In genomic region chr9:124453586-124454191, GRCh38 we compare ENCODE assay signal across 15 cellular contexts. TPM values are rescaled to one million over a fixed set of nuclear protein-coding genes. Genes with fewer than 3 reads are reported as not detected.
DNase-seq lines count a peak whose midpoint lies in the region; ATAC-seq and TF ChIP-seq lines count a peak whose summit lies in the region.
"Had no signal": no experiment of that assay in that cellular context is flagged by ENCODE, and none has a peak within 500 bp of the region (broad histone marks: within the 10 kb centered on the region; RNA-seq: fewer than 3 reads in every experiment).

No MANE protein-coding gene starts in this region.

- POLR2A ChIA-PET in WTC11 (lab: Charles Lee) = interaction anchor here (1.1 kb wide), 1 partner anchor 24 kb away, joined by 4 read pairs; no protein-coding TSS in a partner anchor
- POLR2A ChIA-PET in SK-N-SH (lab: Yijun Ruan, JAX) = no interaction called here

- no peak for TF ChIP-seq EP300 in SK-N-SH (IDR thresholded peaks at IDR 0.05; ENCODE audit: borderline replicate concordance in 1 of 2, low read depth in 1 of 2, low read length in 1 of 2)

- no peak overlapping the region for H3K4me3 ChIP-seq in aorta (ENCODE audit: low read length in 2 of 2)
- no peak overlapping the region for H3K4me3 ChIP-seq in SK-N-SH (ENCODE audit: low read depth in 2 of 2, low read length in 1 of 2)

- H3K79me2 ChIP-seq in SK-N-SH (ENCODE audit: insufficient read depth) = no peaks in the 10 kb centered on the region

- intact Hi-C loops in aorta (cut with DNase I) = no loop called here

- H3K9me2 ChIP-seq in SK-N-SH = no peaks in the 10 kb centered on the region

- no peak for TF ChIP-seq RAD21 in SK-N-SH (IDR thresholded peaks at IDR 0.05; ENCODE audit: low read length)

- no peaks in the 10 kb centered on the region for H3K4me1 ChIP-seq in aorta (ENCODE audit: control insufficient read depth in 1 of 2, insufficient read depth in 2 of 2, low read length in 2 of 2)
- H3K4me1 ChIP-seq in SK-N-SH (ENCODE audit: control insufficient read depth in 1 of 2, insufficient read depth in 2 of 2, low read depth in 1 of 2, low read length in 1 of 2) = peaks cover 0 to 12% of the 10 kb centered on the region in 2 experiments; a peak in 1 of 4 replicates
- H3K4me1 ChIP-seq: BE2C had no signal

- peak; percentile 14 for DNase-seq in stimulated activated naive CD8-positive, alpha-beta T cell treated with anti-CD3 and anti-CD28 coated beads, Interleukin-15, Interleukin-2, amounts not matched to agents 100 U/mL and 50 U/mL, for 24 hours
- no peak for DNase-seq in stimulated activated naive CD8-positive, alpha-beta T cell treated with anti-CD3 and anti-CD28 coated beads, Interleukin-15, amount 100 ng/mL, for 72 hours
- DNase-seq in WTC11 (ENCODE audit: low spot score) (peak; percentile 86), iPS-NIHi11 (ENCODE audit: low spot score) (peak; percentile 86), aorta (peak; percentile 42 to 66), SK-N-SH (no peak), RPMI8226 (no peak), cerebellar cortex (ENCODE audit: low spot score) (no peak)
- DNase-seq: BE2C, NCI-H187 treated with DMSO at 0.1 percent for 48 hours had no signal

- no peaks in the 10 kb centered on the region for H3K9me3 ChIP-seq in aorta (ENCODE audit: control insufficient read depth, low read length)
- H3K9me3 ChIP-seq in SK-N-SH = no peaks in the 10 kb centered on the region
- H3K9me3 ChIP-seq: BE2C had no signal

- WGBS in aorta, 2 donors = 19 to 26% methylated on average over 34 to 35 of the region's 35 CpGs
- 80% methylated on average over 25 of the region's 35 CpGs for WGBS in SK-N-SH (ENCODE audit: low lambda C conversion rate)

- H3K27me3 ChIP-seq in aorta (ENCODE audit: control insufficient read depth in 1 of 2, insufficient read depth in 2 of 2, low read length in 1 of 2) = no peaks in the 10 kb centered on the region
- no peaks in the 10 kb centered on the region for H3K27me3 ChIP-seq in SK-N-SH (ENCODE audit: insufficient read depth)

- no peaks in the 10 kb centered on the region for H3K9me3 Mint-ChIP-seq in stimulated activated naive CD8-positive, alpha-beta T cell treated with anti-CD3 and anti-CD28 coated beads, Interleukin-15, amount 100 ng/mL, for 72 hours
- H3K9me3 Mint-ChIP-seq in WTC11 = no peaks in the 10 kb centered on the region
- H3K9me3 Mint-ChIP-seq: natural killer cell treated with Interleukin-12 subunit alpha and Interleukin-12 subunit beta and Interleukin-15 and Interleukin-18, amount 100 ng/mL, for 72 hours had no signal

- no peak overlapping the region for H2AFZ ChIP-seq in SK-N-SH (ENCODE audit: low read depth)

- peaks cover 14% of the 10 kb centered on the region for H3K4me1 Mint-ChIP-seq in stimulated activated naive CD8-positive, alpha-beta T cell treated with anti-CD3 and anti-CD28 coated beads, Interleukin-15, amount 100 ng/mL, for 72 hours
- H3K4me1 Mint-ChIP-seq in WTC11 = peaks cover 26% of the 10 kb centered on the region

- H3K4me3 Mint-ChIP-seq in stimulated activated naive CD8-positive, alpha-beta T cell treated with anti-CD3 and anti-CD28 coated beads, Interleukin-15, amount 100 ng/mL, for 72 hours = no peak overlapping the region
- H3K4me3 Mint-ChIP-seq in WTC11 = peak overlapping the region; percentile 45; the same call in 1 of the 2 replicates
- H3K4me3 Mint-ChIP-seq: natural killer cell treated with Interleukin-12 subunit alpha and Interleukin-12 subunit beta and Interleukin-15 and Interleukin-18, amount 100 ng/mL, for 72 hours had no signal

- ATAC-seq in stimulated activated naive CD8-positive, alpha-beta T cell treated with anti-CD3 and anti-CD28 coated beads, Interleukin-15, Interleukin-2, amounts not matched to agents 100 U/mL and 50 U/mL, for 24 hours = no peak
- ATAC-seq in stimulated activated naive CD8-positive, alpha-beta T cell treated with anti-CD3 and anti-CD28 coated beads, Interleukin-15, amount 100 ng/mL, for 72 hours = no peak
- peak; percentile 61 for ATAC-seq in WTC11
- no peak for ATAC-seq in aorta (ENCODE audit: low FRiP score)
- ATAC-seq: natural killer cell treated with Interleukin-12 subunit alpha and Interleukin-12 subunit beta and Interleukin-15 and Interleukin-18, amount 100 ng/mL, for 72 hours had no signal

- H3K27ac ChIP-seq in aorta (ENCODE audit: low read depth in 1 of 2, low read length in 2 of 2) (no peak overlapping the region), SK-N-SH (ENCODE audit: low read depth in 2 of 2, low read length in 1 of 2) (no peak overlapping the region)
- H3K27ac ChIP-seq: epithelial cell of prostate had no signal

- peaks cover 43% of the 10 kb centered on the region for H3K27me3 Mint-ChIP-seq in stimulated activated naive CD8-positive, alpha-beta T cell treated with anti-CD3 and anti-CD28 coated beads, Interleukin-15, amount 100 ng/mL, for 72 hours
- peaks cover 38% of the 10 kb centered on the region for H3K27me3 Mint-ChIP-seq in WTC11 (ENCODE audit: low read depth)

- H3K4me2 ChIP-seq in SK-N-SH = no peak overlapping the region

- H3K9ac ChIP-seq in SK-N-SH = no peak overlapping the region

- H3K36me3 ChIP-seq in aorta (ENCODE audit: control insufficient read depth in 1 of 2, insufficient read depth in 2 of 2, low read length in 1 of 2) (no peaks in the 10 kb centered on the region), SK-N-SH (replicated peaks in 1 of 2; ENCODE audit: control insufficient read depth in 1 of 2, insufficient read depth in 2 of 2, low read length in 1 of 2) (no peaks in the 10 kb centered on the region)
- H3K36me3 ChIP-seq: BE2C had no signal

- H3K36me3 Mint-ChIP-seq in WTC11 = no peaks in the 10 kb centered on the region
- H3K36me3 Mint-ChIP-seq: natural killer cell treated with Interleukin-12 subunit alpha and Interleukin-12 subunit beta and Interleukin-15 and Interleukin-18, amount 100 ng/mL, for 72 hours had no signal

- no peaks in the 10 kb centered on the region for H3F3A ChIP-seq in SK-N-SH (replicated peaks; ENCODE audit: insufficient read depth)

- H4K20me1 ChIP-seq in SK-N-SH (ENCODE audit: insufficient read depth) = no peaks in the 10 kb centered on the region

- CTCF ChIA-PET in WTC11 (lab: Charles Lee) (interaction anchor here (0.6 to 2.0 kb wide), 16 partner anchors 21 to 402 kb away, joined by 3 to 9 read pairs (median 4); partner anchors contain the start of gene PSMB7), SK-N-SH (lab: Yijun Ruan, JAX) (interaction anchor here (0.9 to 1.1 kb wide), 2 partner anchors 34 to 58 kb away, joined by 3 to 5 read pairs; no protein-coding TSS in a partner anchor)

- no peak for TF ChIP-seq CTCF in WTC11 (IDR thresholded peaks at IDR 0.05)
- no peak for TF ChIP-seq CTCF in SK-N-SH (IDR thresholded peaks at IDR 0.05)

- no peak overlapping the region for H3K27ac Mint-ChIP-seq in stimulated activated naive CD8-positive, alpha-beta T cell treated with anti-CD3 and anti-CD28 coated beads, Interleukin-15, amount 100 ng/mL, for 72 hours
- no peak overlapping the region for H3K27ac Mint-ChIP-seq in WTC11
- H3K27ac Mint-ChIP-seq: natural killer cell treated with Interleukin-12 subunit alpha and Interleukin-12 subunit beta and Interleukin-15 and Interleukin-18, amount 100 ng/mL, for 72 hours had no signal

TF ChIP-seq in SK-N-SH, 30 proteins besides CTCF, POLR2A, EP300 and RAD21 (continues in another document):
- TF ChIP-seq, protein P1, sequence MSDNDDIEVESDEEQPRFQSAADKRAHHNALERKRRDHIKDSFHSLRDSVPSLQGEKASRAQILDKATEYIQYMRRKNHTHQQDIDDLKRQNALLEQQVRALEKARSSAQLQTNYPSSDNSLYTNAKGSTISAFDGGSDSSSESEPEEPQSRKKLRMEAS (IDR thresholded peaks at IDR 0.05; ENCODE audit: low read depth) = no peak
- TF ChIP-seq CHD2 (IDR thresholded peaks at IDR 0.05; ENCODE audit: low read length, partially characterized antibody) (no peak), JUND (IDR thresholded peaks at IDR 0.05) (no peak), FOSL2 (IDR thresholded peaks at IDR 0.05; ENCODE audit: borderline replicate concordance, low read depth) (no peak), NRF1 (IDR thresholded peaks at IDR 0.05; ENCODE audit: low read depth, low read length) (no peak), TCF12 (IDR thresholded peaks at IDR 0.05) (no peak), GATA2 (CRISPR knock-in tag; IDR thresholded peaks at IDR 0.05) (no peak), FOXM1 (IDR thresholded peaks at IDR 0.05; ENCODE audit: low read depth) (no peak), RXRA (IDR thresholded peaks at IDR 0.05; ENCODE audit: borderline replicate concordance, low read depth) (no peak), FOXJ3 (CRISPR knock-in tag; IDR thresholded peaks at IDR 0.05) (no peak), RCOR1 (IDR thresholded peaks at IDR 0.05; ENCODE audit: low read length) (no peak), PBX3 (IDR thresholded peaks at IDR 0.05) (no peak)

RNA-seq across cellular contexts. Expression of gene ADGRD2, which starts 3.4 kb away (rescaled TPM):
- total RNA-seq in WTC11 (2021) (0.61 to 1.6 TPM (median 1.3 TPM) in 3 replicates), aorta (not detected)
- polyA plus RNA-seq in aorta (not detected), SK-N-SH (2012; rRNA removed) (0.05 and 0.10 TPM in 2 replicates)
- not detected in 2 replicates for polyA plus RNA-seq in SK-N-SH (2012; cell fraction: cytosol; rRNA removed)
- 0.11 and 0.31 TPM in 2 replicates for polyA plus RNA-seq in SK-N-SH (2012; cell fraction: nucleus; rRNA removed)
- total RNA-seq: astrocyte; natural killer cell treated with Interleukin-12 subunit alpha and Interleukin-12 subunit beta and Interleukin-15 and Interleukin-18, amount 100 ng/mL, for 72 hours; skeletal muscle tissue; T-helper 2 cell treated with Interferon-gamma antibody and Interleukin-4, amounts not matched to agents 100 ng/mL and 5 ng/mL, for 36 hours had no signal

RNA-seq across cellular contexts. Expression of gene PSMB7, which starts 38.4 kb away (rescaled TPM):
- 160 to 187 TPM (median 164 TPM) in 3 replicates for total RNA-seq in WTC11 (2021)
- total RNA-seq in aorta = 10 to 100 TPM; 75.9 to 83.5 TPM
- polyA plus RNA-seq in aorta = 100 to 1,000 TPM in 1 of 2 donors, 10 to 100 TPM in 1; 96.8 to 153 TPM
- 357 and 484 TPM in 2 replicates for polyA plus RNA-seq in SK-N-SH (2012; rRNA removed)
- 361 and 420 TPM in 2 replicates for polyA plus RNA-seq in SK-N-SH (2012; cell fraction: cytosol; rRNA removed)
- polyA plus RNA-seq in SK-N-SH (2012; cell fraction: nucleus; rRNA removed) = 150 and 232 TPM in 2 replicates

RNA-seq across cellular contexts. Expression of gene NR5A1, which starts 53.5 kb away (rescaled TPM):
- total RNA-seq in WTC11 (2021) (0.39 to 0.77 TPM (median 0.60 TPM) in 3 replicates), aorta (not detected)
- polyA plus RNA-seq in aorta (not detected), SK-N-SH (2012; rRNA removed) (not detected in 2 replicates)
- not detected in 2 replicates for polyA plus RNA-seq in SK-N-SH (2012; cell fraction: cytosol; rRNA removed)
- polyA plus RNA-seq in SK-N-SH (2012; cell fraction: nucleus; rRNA removed) = 0.02 and 0.09 TPM in 2 replicates
- total RNA-seq: astrocyte; natural killer cell treated with Interleukin-12 subunit alpha and Interleukin-12 subunit beta and Interleukin-15 and Interleukin-18, amount 100 ng/mL, for 72 hours; skeletal muscle tissue; T-helper 2 cell treated with Interferon-gamma antibody and Interleukin-4, amounts not matched to agents 100 ng/mL and 5 ng/mL, for 36 hours had no signal

Comparison
In these comparisons a context has a peak if more than half of its experiments do, and no peak if none do; other contexts are left out.
1. DNase-seq: peak in stimulated activated naive CD8-positive, alpha-beta T cell treated with anti-CD3 and anti-CD28 coated beads, Interleukin-15, Interleukin-2, amounts not matched to agents 100 U/mL and 50 U/mL, for 24 hours (single experiment), WTC11 (single experiment), iPS-NIHi11 (single experiment) and aorta (2 of 2); none in stimulated activated naive CD8-positive, alpha-beta T cell treated with anti-CD3 and anti-CD28 coated beads, Interleukin-15, amount 100 ng/mL, for 72 hours (0 of 2), SK-N-SH (single experiment), RPMI8226 (single experiment) and cerebellar cortex (single experiment).